Comparison of ENCODE assay signal across 22 cellular contexts in the genomic region with DNA sequence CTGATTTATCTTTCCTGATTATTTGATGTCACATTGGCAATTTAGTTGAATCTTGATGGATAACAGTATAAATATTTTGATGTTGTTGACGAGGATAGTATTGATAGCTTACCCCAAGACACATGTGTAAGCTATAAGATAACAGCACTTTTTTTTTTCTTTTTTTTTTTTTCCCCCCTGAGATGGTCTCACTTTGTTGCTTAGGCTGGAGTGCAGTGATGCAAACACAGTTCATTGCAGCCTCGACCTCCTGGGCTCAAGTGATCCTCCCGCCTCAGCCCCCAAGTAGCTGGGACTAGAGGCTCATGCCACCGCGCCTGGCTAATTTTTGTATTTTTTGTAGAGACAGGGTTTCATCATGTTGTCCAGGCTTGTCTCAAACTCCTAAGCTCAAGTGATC. TPM values are rescaled to one million over a fixed set of nuclear protein-coding genes. Genes with fewer than 3 reads are reported as not detected.
A peak's percentile ranks its signal among the peaks of the same experiment; 100 is the strongest.
DNase-seq lines count a peak whose midpoint lies in the region; ATAC-seq and TF ChIP-seq lines count a peak whose summit lies in the region.
"Had no signal": no experiment of that assay in that cellular context is flagged by ENCODE, and none has a peak within 500 bp of the region (broad histone marks: within the 10 kb centered on the region; RNA-seq: fewer than 3 reads in every experiment).

No MANE protein-coding gene starts in this region.

- peaks cover 13% of the 10 kb centered on the region for H4K20me1 ChIP-seq in GM23338 (replicated peaks; ENCODE audit: insufficient read depth)
- H4K20me1 ChIP-seq: BLaER1 treated with 17β-estradiol and CSF1 and Interleukin-3, amounts not matched to agents 10 nM and 100 nM had no signal

- H3K27ac ChIP-seq in GM23338 (ENCODE audit: low read depth) (peak overlapping the region; percentile 6; the same call in 1 of the 2 replicates), HEK293 (ENCODE audit: extremely low read depth, low read depth, low read length) (no peak overlapping the region), endodermal cell (ENCODE audit: low read depth, low read length) (no peak overlapping the region)
- H3K27ac ChIP-seq: A549; BLaER1 treated with 17β-estradiol and CSF1 and Interleukin-3, amounts not matched to agents 10 nM and 100 nM; GM23248 had no signal

- no peaks in the 10 kb centered on the region for H3K9me2 ChIP-seq in GM23338 (ENCODE audit: insufficient read depth)

- DNase-seq in GM23338 (ENCODE audit: low spot score) (no peak), endodermal cell (no peak), mesothelial cell of epicardium (ENCODE audit: low spot score in 2 of 2, unreplicated experiment in 2 of 2) (no peak), NAMALWA (ENCODE audit: low spot score) (no peak)
- no peak for DNase-seq in activated CD4-positive, alpha-beta T cell treated with anti-CD3 and anti-CD28 coated beads, Interleukin-2, amount 10 ng/mL, durations not matched to agents 24 days and 14 days
- DNase-seq: 8988T; ACHN; AML-193; BE2C; CD4-positive, alpha-beta T cell; CD8-positive, alpha-beta memory T cell; DMS 273 treated with DMSO at 0.1 percent for 48 hours; DMS53; DMS79 treated with DMSO at 0.1 percent for 48 hours; GF-D8; GM23248 had no signal

- CTCF ChIA-PET in HEK293 (lab: Yijun Ruan, JAX) = interaction anchor here (0.7 to 1.3 kb wide), 2 partner anchors 22 to 123 kb away, joined by 3 to 4 read pairs; partner anchors contain the start of gene MYO6

- H2AFZ ChIP-seq in GM23338 = no peak overlapping the region
- H2AFZ ChIP-seq: GM23248 had no signal

- intact Hi-C loops in activated CD4-positive, alpha-beta T cell treated with anti-CD3 and anti-CD28 coated beads, Interleukin-2, amount 10 ng/mL, durations not matched to agents 24 days and 14 days (cut with micrococcal nuclease) = no loop called here

- H3K27ac Mint-ChIP-seq in GM23338 (no peak overlapping the region), endodermal cell (peak overlapping the region; percentile 63), mesothelial cell of epicardium (peak overlapping the region; percentile 47)
- no peak overlapping the region for H3K27ac Mint-ChIP-seq in activated CD4-positive, alpha-beta T cell treated with anti-CD3 and anti-CD28 coated beads, Interleukin-2, amount 10 ng/mL, durations not matched to agents 24 days and 14 days
- H3K27ac Mint-ChIP-seq: CD14-positive monocyte; CD4-positive, alpha-beta T cell; CD8-positive, alpha-beta memory T cell had no signal

- H3K4me3 ChIP-seq in GM23338 (no peak overlapping the region), HEK293 (ENCODE audit: low read depth, low read length) (no peak overlapping the region), endodermal cell (ENCODE audit: low read length) (no peak overlapping the region)
- H3K4me3 ChIP-seq: A549; BLaER1 treated with 17β-estradiol and CSF1 and Interleukin-3, amounts not matched to agents 10 nM and 100 nM; GM23248; HAP-1 had no signal

- no peaks in the 10 kb centered on the region for H3K4me1 ChIP-seq in GM23338 (ENCODE audit: insufficient read depth)
- H3K4me1 ChIP-seq in HEK293 (ENCODE audit: control insufficient read depth, insufficient read depth, low read length) = peaks cover 33% of the 10 kb centered on the region
- no peaks in the 10 kb centered on the region for H3K4me1 ChIP-seq in endodermal cell (ENCODE audit: control insufficient read depth, insufficient read depth, low read length)
- H3K4me1 ChIP-seq: A549; BLaER1 treated with 17β-estradiol and CSF1 and Interleukin-3, amounts not matched to agents 10 nM and 100 nM; HAP-1 had no signal

- H3K9me3 Mint-ChIP-seq in GM23338 (no peaks in the 10 kb centered on the region), endodermal cell (no peaks in the 10 kb centered on the region), mesothelial cell of epicardium (no peaks in the 10 kb centered on the region)
- H3K9me3 Mint-ChIP-seq in activated CD4-positive, alpha-beta T cell treated with anti-CD3 and anti-CD28 coated beads, Interleukin-2, amount 10 ng/mL, durations not matched to agents 24 days and 14 days = no peaks in the 10 kb centered on the region
- H3K9me3 Mint-ChIP-seq: CD4-positive, alpha-beta T cell; CD8-positive, alpha-beta memory T cell had no signal

- no peak overlapping the region for H3K4me3 Mint-ChIP-seq in GM23338
- no peak overlapping the region for H3K4me3 Mint-ChIP-seq in endodermal cell
- H3K4me3 Mint-ChIP-seq in mesothelial cell of epicardium = no peak overlapping the region
- no peak overlapping the region for H3K4me3 Mint-ChIP-seq in activated CD4-positive, alpha-beta T cell treated with anti-CD3 and anti-CD28 coated beads, Interleukin-2, amount 10 ng/mL, durations not matched to agents 24 days and 14 days
- H3K4me3 Mint-ChIP-seq: CD14-positive monocyte; CD4-positive, alpha-beta T cell; CD8-positive, alpha-beta memory T cell had no signal

- no peak for TF ChIP-seq CTCF in GM23338 (conservative IDR thresholded peaks at IDR 0.05; ENCODE audit: low read depth in 2 of 2)
- TF ChIP-seq CTCF in HEK293 (tag by site-specific recombination; IDR thresholded peaks at IDR 0.05) = no peak
- TF ChIP-seq CTCF in endodermal cell (conservative IDR thresholded peaks at IDR 0.05) = no peak
- TF ChIP-seq CTCF in mesothelial cell of epicardium (IDR thresholded peaks at IDR 0.05; ENCODE audit: unreplicated experiment) = no peak

- no peaks in the 10 kb centered on the region for H3K9me3 ChIP-seq in HEK293 (ENCODE audit: control insufficient read depth, insufficient read depth, low read depth, low read length)
- H3K9me3 ChIP-seq in endodermal cell (ENCODE audit: control insufficient read depth, low read length) = no peaks in the 10 kb centered on the region
- H3K9me3 ChIP-seq: A549; BE2C; BLaER1 treated with 17β-estradiol and CSF1 and Interleukin-3, amounts not matched to agents 10 nM and 100 nM; HAP-1 had no signal

- H3K27me3 Mint-ChIP-seq in GM23338 (ENCODE audit: insufficient read depth, low read depth, poor library complexity) = peaks cover 4% of the 10 kb centered on the region
- H3K27me3 Mint-ChIP-seq in endodermal cell (ENCODE audit: insufficient read depth) = no peaks in the 10 kb centered on the region
- no peaks in the 10 kb centered on the region for H3K27me3 Mint-ChIP-seq in mesothelial cell of epicardium (ENCODE audit: low read depth)
- H3K27me3 Mint-ChIP-seq in activated CD4-positive, alpha-beta T cell treated with anti-CD3 and anti-CD28 coated beads, Interleukin-2, amount 10 ng/mL, durations not matched to agents 24 days and 14 days = peaks cover 6% of the 10 kb centered on the region
- H3K27me3 Mint-ChIP-seq: CD8-positive, alpha-beta memory T cell had no signal

- peaks cover 2% of the 10 kb centered on the region; the same call in 2 of the 3 replicates for H3K4me1 Mint-ChIP-seq in GM23338
- H3K4me1 Mint-ChIP-seq in endodermal cell = peaks cover 21% of the 10 kb centered on the region
- peaks cover 11% of the 10 kb centered on the region for H3K4me1 Mint-ChIP-seq in mesothelial cell of epicardium
- H3K4me1 Mint-ChIP-seq in activated CD4-positive, alpha-beta T cell treated with anti-CD3 and anti-CD28 coated beads, Interleukin-2, amount 10 ng/mL, durations not matched to agents 24 days and 14 days = no peaks in the 10 kb centered on the region
- H3K4me1 Mint-ChIP-seq: CD14-positive monocyte had no signal

- H3K9ac ChIP-seq in endodermal cell (ENCODE audit: extremely low read depth, low read length, poor library complexity, severe bottlenecking) = no peak overlapping the region
- H3K9ac ChIP-seq: BLaER1 treated with 17β-estradiol and CSF1 and Interleukin-3, amounts not matched to agents 10 nM and 100 nM; GM23248 had no signal

- POLR2A ChIA-PET in HEK293 (lab: Yijun Ruan, JAX) = interaction anchor here (0.6 to 1.6 kb wide), 2 partner anchors 22 to 169 kb away, joined by 3 to 4 read pairs; partner anchors contain the start of genes MYO6 and SENP6

- H3K36me3 ChIP-seq in GM23338 (ENCODE audit: insufficient read depth) (no peaks in the 10 kb centered on the region), HEK293 (ENCODE audit: control insufficient read depth in 2 of 2, insufficient read depth in 1 of 2, low read length in 2 of 2) (no peaks in the 10 kb centered on the region), endodermal cell (ENCODE audit: control insufficient read depth, insufficient read depth, low read length) (peaks cover under 1% of the 10 kb centered on the region)
- H3K36me3 ChIP-seq: BE2C; BLaER1 treated with 17β-estradiol and CSF1 and Interleukin-3, amounts not matched to agents 10 nM and 100 nM; HAP-1 had no signal

- H3K27me3 ChIP-seq in GM23338 (ENCODE audit: insufficient read depth) (no peaks in the 10 kb centered on the region), endodermal cell (ENCODE audit: control insufficient read depth, insufficient read depth, low read length, poor library complexity, severe bottlenecking) (no peaks in the 10 kb centered on the region)
- H3K27me3 ChIP-seq: BE2C; BLaER1 treated with 17β-estradiol and CSF1 and Interleukin-3, amounts not matched to agents 10 nM and 100 nM had no signal

- H3K36me3 Mint-ChIP-seq in GM23338 (ENCODE audit: low read depth) = no peaks in the 10 kb centered on the region
- no peaks in the 10 kb centered on the region for H3K36me3 Mint-ChIP-seq in endodermal cell (ENCODE audit: low read depth)
- H3K36me3 Mint-ChIP-seq in mesothelial cell of epicardium = peaks cover 3% of the 10 kb centered on the region
- H3K36me3 Mint-ChIP-seq in activated CD4-positive, alpha-beta T cell treated with anti-CD3 and anti-CD28 coated beads, Interleukin-2, amount 10 ng/mL, durations not matched to agents 24 days and 14 days (ENCODE audit: low read depth) = no peaks in the 10 kb centered on the region
- H3K36me3 Mint-ChIP-seq: CD14-positive monocyte; CD8-positive, alpha-beta memory T cell had no signal

- 0 out of 2 replicates have a peak, but pooled peaks cover 4% of the 10 kb centered on the region for H3K79me2 ChIP-seq in GM23338 (replicated peaks; ENCODE audit: insufficient read depth)

- ATAC-seq in GM23338 = no peak
- ATAC-seq in GM19035 (IDR thresholded peaks at IDR 0.05; ENCODE audit: unreplicated experiment) = no peak
- ATAC-seq: A549 had no signal

- H3F3A ChIP-seq in GM23338 (replicated peaks; ENCODE audit: low read depth) = no peaks in the 10 kb centered on the region

- H3K4me2 ChIP-seq in GM23338 = no peak overlapping the region
- H3K4me2 ChIP-seq: A549; BLaER1 treated with 17β-estradiol and CSF1 and Interleukin-3, amounts not matched to agents 10 nM and 100 nM had no signal

- WGBS in endodermal cell (ENCODE audit: insufficient coverage in 1 of 2, insufficient read length in 1 of 2), 2 experiments = 91 to 92% methylated on average over 2 to 5 of the region's 5 CpGs

TF ChIP-seq in GM23338, 12 proteins besides CTCF, POLR2A, EP300 and RAD21 (continues in another document):
- no peak for TF ChIP-seq EZH2 (IDR thresholded peaks at IDR 0.05; ENCODE audit: low read depth, unreplicated experiment)

RNA-seq across cellular contexts. Expression of gene MYO6, which starts 21.8 kb away (rescaled TPM):
- 21.8 and 21.9 TPM in 2 replicates for total RNA-seq in GM23338 (2014; rRNA removed; shearing (Covaris generic))
- 19.2 and 33.0 TPM in 2 replicates for polyA plus RNA-seq in GM23338 (2016; fragmentation: Nextera tagmentation; extraction: Ambion mirVana)
- total RNA-seq in endodermal cell (10 to 100 TPM; 58.7 to 89.9 TPM), mesothelial cell of epicardium (69.1 to 70.0 TPM (median 69.5 TPM) in 3 replicates)
- 21.2 TPM for polyA plus RNA-seq in endodermal cell (2013, experiment 1 of 2)
- polyA plus RNA-seq in endodermal cell (2013, experiment 2 of 2) = 21.9 TPM
- 0.14 and 0.23 TPM in 2 replicates for total RNA-seq in activated CD4-positive, alpha-beta T cell treated with anti-CD3 and anti-CD28 coated beads, Interleukin-2, amount 10 ng/mL, durations not matched to agents 24 days and 14 days
- polyA plus RNA-seq: CD14-positive monocyte had no signal

Comparison
In these comparisons a context has a peak if more than half of its experiments do, and no peak if none do; other contexts are left out.
1. H3K27ac Mint-ChIP-seq: peak in endodermal cell (single experiment) and mesothelial cell of epicardium (single experiment); none in GM23338 (single experiment) and activated CD4-positive, alpha-beta T cell treated with anti-CD3 and anti-CD28 coated beads, Interleukin-2, amount 10 ng/mL, durations not matched to agents 24 days and 14 days (single experiment).
2. RNA of gene MYO6, which starts 21.8 kb away (total RNA-seq): 58.7 to 89.9 TPM in endodermal cell, 69.1 to 70.0 TPM in mesothelial cell of epicardium and 21.8 to 21.9 TPM in GM23338; 0.14 to 0.23 TPM in activated CD4-positive, alpha-beta T cell treated with anti-CD3 and anti-CD28 coated beads, Interleukin-2, amount 10 ng/mL, durations not matched to agents 24 days and 14 days; every median in the first group is over 10 times any median in the second.